ENCODE assay signal across 29 cellular contexts in the genomic region with DNA sequence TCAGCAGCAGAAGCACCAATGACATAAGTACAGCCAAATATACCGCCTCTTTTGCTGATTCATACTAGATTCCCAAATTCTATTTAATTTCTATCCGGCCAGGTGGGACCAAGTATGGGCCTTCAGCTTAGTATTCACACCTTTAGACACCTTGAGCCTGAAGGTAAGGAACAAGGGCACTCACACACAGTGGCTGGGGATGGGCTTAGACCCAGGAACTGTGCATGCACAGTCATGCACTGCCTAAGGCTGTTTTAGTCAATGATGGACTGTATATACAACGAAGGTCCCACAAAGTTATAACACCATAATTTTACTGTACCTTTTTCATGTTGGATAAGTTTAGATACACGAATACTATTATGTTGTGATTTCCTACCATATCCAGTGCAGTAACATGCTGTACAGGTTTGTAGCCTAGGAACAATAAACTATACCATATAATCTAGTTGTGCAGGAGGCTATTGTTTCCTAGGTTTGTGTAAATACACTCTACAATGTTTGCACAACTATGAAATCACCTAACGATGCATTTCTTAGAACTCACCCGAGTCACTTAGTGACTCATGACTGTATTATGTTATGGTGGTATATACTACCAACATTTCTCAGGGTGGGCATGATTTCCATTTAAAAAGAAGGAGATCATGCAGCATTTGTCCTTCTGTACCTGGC. TPM values are rescaled to one million over a fixed set of nuclear protein-coding genes. Genes with fewer than 3 reads are reported as not detected.
DNase-seq lines count a peak whose midpoint lies in the region; ATAC-seq, FAIRE-seq and TF ChIP-seq lines count a peak whose summit lies in the region.
"Had no signal": no experiment of that assay in that cellular context is flagged by ENCODE, and none has a peak within 500 bp of the region (broad histone marks: within the 10 kb centered on the region; RNA-seq: fewer than 3 reads in every experiment).

No MANE protein-coding gene starts in this region.

- WGBS in small intestine, 3 donors: 55 to 78% (median 57%) methylated on average over 6 of the region's 6 CpGs

- TF ChIP-seq POLR2A in GM12892 (IDR thresholded peaks at IDR 0.05; ENCODE audit: low read depth, low read length): no peak

- H3K36me3 ChIP-seq in small intestine (ENCODE audit: control insufficient read depth in 2 of 2, insufficient read depth in 2 of 2, low read length in 2 of 2): no peaks in the 10 kb centered on the region
- H3K36me3 ChIP-seq: BLaER1 treated with 17β-estradiol and CSF1 and Interleukin-3, amounts not matched to agents 10 nM and 100 nM; gastrocnemius medialis; Peyer's patch; vagina had no signal

- H3K9me3 ChIP-seq in small intestine (ENCODE audit: control insufficient read depth, low read depth): no peaks in the 10 kb centered on the region
- H3K9me3 ChIP-seq: gastrocnemius medialis, Peyer's patch, vagina had no signal

- DNase-seq in NCI-H526 (lab: John Stamatoyannopoulos, UW): peak; percentile 22 to 45
- no peak for DNase-seq in NCI-H526 treated with DMSO at 0.1 percent for 48 hours (lab: John Stamatoyannopoulos, UW)
- DNase-seq in NCI-H2029 treated with DMSO at 0.1 percent for 48 hours (lab: John Stamatoyannopoulos, UW): peak; percentile 73
- peak; percentile 29 for DNase-seq in amniotic epithelial cell (ENCODE audit: low read depth)
- DNase-seq in small intestine: peak; percentile 30
- DNase-seq in NCI-H226: no peak
- no peak for DNase-seq in GM12892 (ENCODE audit: insufficient read length)
- DNase-seq: ACHN; activated B cell treated with CpG ODN at 0.5 μM for 24 hours; activated CD4-positive, alpha-beta memory T cell treated with anti-CD3 and anti-CD28 coated beads, Interleukin-2, amount 10 ng/mL, durations not matched to agents 7 days and 5 days; activated naive CD4-positive, alpha-beta T cell; activated T-cell treated with anti-CD3 and anti-CD28 coated beads for 4 hours; amniotic stem cell; Calu3; central memory CD4-positive, alpha-beta T cell; dorsolateral prefrontal cortex; erythroblast; gastrocnemius medialis; kidney glomerular epithelial cell; MM.1S; NCI-H2107; Peyer's patch had no signal

- no peak for ATAC-seq in GM21786 (IDR thresholded peaks at IDR 0.05; ENCODE audit: unreplicated experiment)
- ATAC-seq: gastrocnemius medialis; natural killer cell treated with Interleukin-12 subunit alpha and Interleukin-12 subunit beta and Interleukin-15 and Interleukin-18, amount 100 ng/mL, for 72 hours; sciatic nerve had no signal

- FAIRE-seq in small intestine (lab: Jason Lieb, UNC) (no peak), GM12892 (lab: Jason Lieb, UNC) (no peak)

- H3K4me1 ChIP-seq in small intestine (ENCODE audit: control insufficient read depth in 2 of 2, insufficient read depth in 1 of 2, low read depth in 1 of 2, low read length in 1 of 2): no peaks in the 10 kb centered on the region
- H3K4me1 ChIP-seq: gastrocnemius medialis, parathyroid adenoma, vagina had no signal

- no peak overlapping the region for H3K4me3 ChIP-seq in small intestine (ENCODE audit: low read depth in 1 of 2, low read length in 2 of 2)
- H3K4me3 ChIP-seq: BLaER1 treated with 17β-estradiol and CSF1 and Interleukin-3, amounts not matched to agents 10 nM and 100 nM; dorsolateral prefrontal cortex; gastrocnemius medialis; Peyer's patch; SK-N-MC; vagina had no signal

- no peaks in the 10 kb centered on the region for H3K27me3 ChIP-seq in small intestine (ENCODE audit: control insufficient read depth in 2 of 2, insufficient read depth in 2 of 2, low read length in 2 of 2)
- H3K27me3 ChIP-seq: BLaER1 treated with 17β-estradiol and CSF1 and Interleukin-3, amounts not matched to agents 10 nM and 100 nM; dorsolateral prefrontal cortex; gastrocnemius medialis; Peyer's patch; vagina had no signal

- no peak overlapping the region for H3K27ac ChIP-seq in small intestine (ENCODE audit: low read depth in 1 of 2, low read length in 1 of 2)
- H3K27ac ChIP-seq: BLaER1 treated with 17β-estradiol and CSF1 and Interleukin-3, amounts not matched to agents 10 nM and 100 nM; dorsolateral prefrontal cortex; gastrocnemius medialis; parathyroid adenoma; Peyer's patch; SK-N-MC; vagina had no signal

RNA-seq across cellular contexts. Expression of gene CLNK, which starts 9.7 kb away (rescaled TPM):
- under 1 TPM in 1 of 3 donors, not detected in 2; 0.04 TPM for polyA plus RNA-seq in small intestine
- 5.8 TPM for polyA plus RNA-seq in GM12892 (2012; ENCODE audit: missing spikeins)

Comparison
In these comparisons a context has a peak if more than half of its experiments do, and no peak if none do; other contexts are left out.
1. DNase-seq: peak in NCI-H526 (2 of 2), NCI-H2029 treated with DMSO at 0.1 percent for 48 hours (single experiment), amniotic epithelial cell (single experiment) and small intestine (single experiment); none in NCI-H526 treated with DMSO at 0.1 percent for 48 hours (single experiment), NCI-H226 (single experiment) and GM12892 (single experiment).